8 cellular contexts compared by ENCODE assay signal in genomic region chr1:112803906-112804762, GRCh38.
DNase-seq lines count a peak whose midpoint lies in the region; ATAC-seq, FAIRE-seq and TF ChIP-seq lines count a peak whose summit lies in the region.

No MANE protein-coding gene starts in this region.

- H3K36me3 Mint-ChIP-seq in T-cell: no peaks in the 10 kb centered on the region

- ATAC-seq in GM21529 (IDR thresholded peaks at IDR 0.05; ENCODE audit: unreplicated experiment) (peak; percentile 69), T-cell (replicated peaks in 1 of 4) (peak; percentile 42 to 77 (median 48)), GM21737 (IDR thresholded peaks at IDR 0.05; ENCODE audit: unreplicated experiment) (no peak)

- peak; percentile 86 for DNase-seq in D721Med (ENCODE audit: insufficient read length, low spot score)
- DNase-seq in MV-4-11 (lab: John Stamatoyannopoulos, UW): peak; percentile 43
- DNase-seq in T-cell: peak in 28 of 34 experiments; percentile 1 to 38 (median 15)
- DNase-seq in astrocyte of the spinal cord (ENCODE audit: low read depth, low spot score): peak; percentile 73
- peak; percentile 59 for DNase-seq in iPS DF 19.7 (ENCODE audit: low read depth, low spot score)
- peak; percentile 21 for DNase-seq in smooth muscle cell (lab: John Stamatoyannopoulos, UW; ENCODE audit: unreplicated experiment)

- no peaks in the 10 kb centered on the region for H4K20me1 ChIP-seq in smooth muscle cell (ENCODE audit: low read depth)

- H3K4me3 ChIP-seq in astrocyte of the spinal cord (ENCODE audit: low read depth, low read length) (no peak overlapping the region), smooth muscle cell (no peak overlapping the region)

- no peaks in the 10 kb centered on the region for H3K9me3 Mint-ChIP-seq in T-cell

- no peak overlapping the region for H3K27ac Mint-ChIP-seq in T-cell

- no peak overlapping the region for H3K4me3 Mint-ChIP-seq in T-cell

- H3K36me3 ChIP-seq in smooth muscle cell (ENCODE audit: low read depth): no peaks in the 10 kb centered on the region

- peaks cover 0 to 4% of the 10 kb centered on the region in 2 donors for H3K27me3 Mint-ChIP-seq in T-cell

- no peak overlapping the region for H3K4me2 ChIP-seq in smooth muscle cell

- H3K9ac ChIP-seq in smooth muscle cell (ENCODE audit: low read depth): no peak overlapping the region

- no peaks in the 10 kb centered on the region for H3K27me3 ChIP-seq in smooth muscle cell (ENCODE audit: low read depth)

- 49% methylated on average over 10 of the region's 10 CpGs for WGBS in smooth muscle cell (ENCODE audit: low lambda C conversion rate)

- FAIRE-seq in D721Med (lab: Jason Lieb, UNC): no peak

- no peaks in the 10 kb centered on the region for H3F3A ChIP-seq in smooth muscle cell (ENCODE audit: low read depth)

- no peaks in the 10 kb centered on the region for H3K4me1 Mint-ChIP-seq in T-cell

- in situ Hi-C loops in astrocyte of the spinal cord (cut with HindIII; ENCODE audit: low sequenced_read_pairs): no loop called here

- peaks cover 5% of the 10 kb centered on the region for H3K4me1 ChIP-seq in smooth muscle cell (ENCODE audit: low read depth)

- H3K9me3 ChIP-seq in smooth muscle cell (replicated peaks; ENCODE audit: low read depth): no peaks in the 10 kb centered on the region

- POLR2A ChIA-PET in T-cell (lab: Charles Lee): no interaction called here

- CTCF ChIA-PET in T-cell (lab: Charles Lee): interaction anchor here (1.0 to 2.4 kb wide), 3 partner anchors 84 to 89 kb away, joined by 4 to 16 read pairs (median 4); partner anchors contain the start of gene PPM1J (in 1 of the 2)

- H3K79me2 ChIP-seq in smooth muscle cell (ENCODE audit: low read depth): no peaks in the 10 kb centered on the region

- no peak overlapping the region for H2AFZ ChIP-seq in smooth muscle cell (ENCODE audit: low read depth)

- TF ChIP-seq CTCF in D721Med (IDR thresholded peaks at IDR 0.05; ENCODE audit: insufficient read depth, missing control alignments) (peak; percentile 97), astrocyte of the spinal cord (IDR thresholded peaks at IDR 0.05; ENCODE audit: low read depth, low read length) (peak; percentile 92), smooth muscle cell (IDR thresholded peaks at IDR 0.05; ENCODE audit: borderline replicate concordance, insufficient read depth, poor library complexity, severe bottlenecking) (peak; percentile 89)

- H3K27ac ChIP-seq in smooth muscle cell (ENCODE audit: low read depth): no peak overlapping the region

Comparison
In these comparisons a context has a peak if more than half of its experiments do, and no peak if none do; other contexts are left out.
1. DNase-seq: peak in every context shown above with its lines; median percentile 86 in D721Med; 73 in astrocyte of the spinal cord; 59 in iPS DF 19.7; 43 in MV-4-11; 21 in smooth muscle cell; 15 in T-cell.